ENCODE assay signal across 8 cellular contexts in the genomic region with DNA sequence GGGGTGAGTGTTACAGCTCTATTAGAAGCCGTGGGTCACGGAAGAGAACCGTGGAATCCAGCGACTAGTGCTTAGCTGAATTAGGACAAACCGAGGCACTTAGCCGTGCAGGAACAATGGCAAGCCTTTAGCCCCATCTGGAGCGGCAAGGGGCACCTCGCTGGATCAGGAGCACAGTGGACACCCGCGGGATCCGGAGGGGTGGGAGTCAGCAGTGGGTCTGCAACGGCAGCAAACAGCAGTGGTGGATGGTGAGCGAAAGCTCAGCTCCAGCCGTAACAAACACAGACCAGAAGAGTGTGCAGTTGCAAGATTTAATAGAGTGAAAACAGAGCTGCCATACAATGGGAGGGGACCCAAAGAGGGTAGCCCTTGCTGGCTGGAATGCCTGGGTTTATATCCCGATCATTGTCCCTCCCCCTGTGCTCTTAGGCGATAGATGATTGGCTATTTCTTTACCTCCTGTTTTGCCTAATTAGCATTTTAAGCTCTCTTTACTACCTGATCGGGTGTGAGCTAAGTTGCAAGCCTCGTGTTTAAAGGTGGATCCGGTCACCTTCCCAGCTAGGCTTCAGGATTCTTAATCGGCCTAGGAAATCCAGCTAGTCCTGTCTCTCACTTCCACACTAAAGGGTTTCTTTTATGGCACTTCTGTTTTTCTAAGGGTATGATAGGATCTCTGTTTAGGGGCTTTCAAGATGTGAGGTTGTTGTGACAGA.
DNase-seq lines count a peak whose midpoint lies in the region; TF ChIP-seq lines count a peak whose summit lies in the region.
"Not testable (repeated sequence)": the region's sequence is repeated elsewhere in the genome, so short reads cannot be mapped to it uniquely, and the experiment has no call there.

No MANE protein-coding gene starts in this region.

- H3K36me3 Mint-ChIP-seq in MCF 10A (ENCODE audit: insufficient read depth, unreplicated experiment); progenitor cell of endocrine pancreas (ENCODE audit: insufficient read depth): not testable (repeated sequence)

- H3K4me3 ChIP-seq in SK-N-MC; hepatocyte; liver (ENCODE audit: low read depth in 1 of 3, low read length in 3 of 3): not testable (repeated sequence)
- H3K4me3 ChIP-seq in neural cell (ENCODE audit: low read length), result peak overlapping the region; percentile 27

- H3K4me1 ChIP-seq in hepatocyte (ENCODE audit: insufficient read depth) (peaks cover 20% of the 10 kb centered on the region), liver (ENCODE audit: control insufficient read depth in 4 of 4, insufficient read depth in 4 of 4, low read length in 3 of 4) (peaks cover 6 to 30% (median 26%) of the 10 kb centered on the region in 4 donors)

- not testable (repeated sequence) for H3K9me3 ChIP-seq in SK-N-MC (ENCODE audit: low read depth, low read length); hepatocyte (ENCODE audit: low read depth); liver (ENCODE audit: control insufficient read depth in 4 of 4, low read length in 3 of 4); neural cell (ENCODE audit: low read length)

- H3K4me1 Mint-ChIP-seq in MCF 10A (ENCODE audit: insufficient read depth, unreplicated experiment) (peaks cover 21% of the 10 kb centered on the region), progenitor cell of endocrine pancreas (ENCODE audit: low read depth) (peaks cover 35% of the 10 kb centered on the region)

- not testable (repeated sequence) for H3F3A ChIP-seq in neural cell (ENCODE audit: insufficient read depth, low read length, poor library complexity, severe bottlenecking)

- DNase-seq in ELF-1 (ENCODE audit: low read depth, low spot score), result peak; percentile 84
- DNase-seq in NCI-H2171 treated with DMSO at 0.1 percent for 48 hours (lab: John Stamatoyannopoulos, UW), result peak; percentile 70
- DNase-seq in SK-N-MC (ENCODE audit: low read depth, low spot score); MCF 10A (ENCODE audit: unreplicated experiment); hepatocyte (ENCODE audit: low spot score); progenitor cell of endocrine pancreas (ENCODE audit: low spot score, unreplicated experiment): not testable (repeated sequence)

- not testable (repeated sequence) for H3K36me3 ChIP-seq in SK-N-MC (ENCODE audit: insufficient read depth, low read length); hepatocyte (replicated peaks; ENCODE audit: insufficient read depth, low read depth); liver (ENCODE audit: control insufficient read depth in 4 of 4, insufficient read depth in 3 of 4, low read depth in 1 of 4, low read length in 3 of 4); neural cell (ENCODE audit: insufficient read depth, low read length)

- BruUV-seq in MCF 10A (replicated peaks; lab: Mats Ljungman, UMichigan), result not testable (repeated sequence)

- peak overlapping the region; percentile 56 for H2AFZ ChIP-seq in hepatocyte
- not testable (repeated sequence) for H2AFZ ChIP-seq in neural cell (ENCODE audit: low read depth, low read length)

- POLR2A ChIA-PET in MCF 10A (lab: Yijun Ruan, JAX), result interaction anchor here (0.6 to 1.8 kb wide), 5 partner anchors 17 to 1298 kb away, joined by 3 to 5 read pairs (median 4); no protein-coding TSS in a partner anchor

- H3K9ac ChIP-seq in SK-N-MC (ENCODE audit: insufficient read length) (peak overlapping the region; percentile 32), liver (ENCODE audit: low read depth in 1 of 2, low read length in 2 of 2) (peak overlapping the region in 1 of 2 donors; percentile 45)
- not testable (repeated sequence) for H3K9ac ChIP-seq in neural cell (ENCODE audit: low read length)

- CTCF ChIA-PET in MCF 10A (lab: Yijun Ruan, JAX), result not testable (repeated sequence)

- WGBS in hepatocyte (ENCODE audit: low lambda C conversion rate, missing lambda C conversion rate), result 85% methylated on average over 20 of the region's 20 CpGs
- WGBS in liver, result 90% methylated on average over 20 of the region's 20 CpGs

- TF ChIP-seq RAD21 in liver (IDR thresholded peaks at IDR 0.05); neural cell (conservative IDR thresholded peaks at IDR 0.05): not testable (repeated sequence)

- not testable (repeated sequence) for H3K4me2 ChIP-seq in hepatocyte; neural cell (ENCODE audit: low read length)

- not testable (repeated sequence) for TF ChIP-seq EP300 in neural cell (conservative IDR thresholded peaks at IDR 0.05; ENCODE audit: poor library complexity, severe bottlenecking)

- not testable (repeated sequence) for H3K27me3 ChIP-seq in hepatocyte; liver (ENCODE audit: control insufficient read depth in 4 of 4, insufficient read depth in 4 of 4, low read length in 3 of 4); neural cell (ENCODE audit: insufficient read depth, low read depth, low read length)

- H4K20me1 ChIP-seq in hepatocyte (ENCODE audit: insufficient read depth, poor library complexity, severe bottlenecking); neural cell (ENCODE audit: insufficient read depth): not testable (repeated sequence)

- TF ChIP-seq CTCF in MCF 10A (IDR thresholded peaks at IDR 0.05; ENCODE audit: unreplicated experiment); hepatocyte (IDR thresholded peaks at IDR 0.05; ENCODE audit: poor library complexity); liver (IDR thresholded peaks at IDR 0.05; ENCODE audit: low read depth, low read length, missing input control); neural cell (IDR thresholded peaks at IDR 0.05; ENCODE audit: poor library complexity, severe bottlenecking); progenitor cell of endocrine pancreas (IDR thresholded peaks at IDR 0.05; ENCODE audit: unreplicated experiment): not testable (repeated sequence)

- not testable (repeated sequence) for H3K79me2 ChIP-seq in hepatocyte; neural cell (replicated peaks; ENCODE audit: insufficient read depth, low read length)

- not testable (repeated sequence) for H3K4me3 Mint-ChIP-seq in MCF 10A (ENCODE audit: unreplicated experiment); progenitor cell of endocrine pancreas (ENCODE audit: low read depth)

- H3K27ac ChIP-seq in SK-N-MC, result peak overlapping the region; percentile 70
- peak overlapping the region; percentile 74 for H3K27ac ChIP-seq in hepatocyte
- peak overlapping the region; percentile 26 to 72 for H3K27ac ChIP-seq in liver (ENCODE audit: low read depth in 1 of 2, low read length in 2 of 2)
- peak overlapping the region; percentile 60 for H3K27ac ChIP-seq in neural cell (ENCODE audit: low read length)

- intact Hi-C loops in MCF 10A (cut with micrococcal nuclease), result loop anchor here (10.0 kb wide), 1 partner anchor 68 kb away; no protein-coding TSS in a partner anchor

- H3K27me3 Mint-ChIP-seq in MCF 10A (ENCODE audit: insufficient read depth, unreplicated experiment); progenitor cell of endocrine pancreas: not testable (repeated sequence)

- not testable (repeated sequence) for H3K9me3 Mint-ChIP-seq in MCF 10A (ENCODE audit: unreplicated experiment); progenitor cell of endocrine pancreas (ENCODE audit: low read depth)

- H3K9me2 ChIP-seq in hepatocyte (replicated peaks; ENCODE audit: insufficient read depth); neural cell (ENCODE audit: insufficient read depth, low read length): not testable (repeated sequence)

- H3K27ac Mint-ChIP-seq in MCF 10A (ENCODE audit: low read depth, unreplicated experiment) (peak overlapping the region; percentile 61), progenitor cell of endocrine pancreas (peak overlapping the region; percentile 72)
